ENCODE assay signal across 12 cellular contexts in genomic region chr20:38883981-38884733, GRCh38. TPM values are rescaled to one million over a fixed set of nuclear protein-coding genes. Genes with fewer than 3 reads are reported as not detected.
A peak's percentile ranks its signal among the peaks of the same experiment; 100 is the strongest.
DNase-seq lines count a peak whose midpoint lies in the region; ATAC-seq and TF ChIP-seq lines count a peak whose summit lies in the region.
"Had no signal": no experiment of that assay in that cellular context is flagged by ENCODE, and none has a peak within 500 bp of the region (broad histone marks: within the 10 kb centered on the region; RNA-seq: fewer than 3 reads in every experiment).

No MANE protein-coding gene starts in this region.

- H3K27ac ChIP-seq in dorsolateral prefrontal cortex (peak overlapping the region; percentile 72 to 100 (median 98)), temporal lobe (ENCODE audit: low read depth, low read length) (peak overlapping the region; percentile 95), osteoblast (ENCODE audit: low read depth, low read length) (no peak overlapping the region)
- H3K27ac ChIP-seq: cardiac muscle cell, uterus had no signal

- H3K79me2 ChIP-seq in osteoblast (ENCODE audit: insufficient read depth, low read length), result no peaks in the 10 kb centered on the region

- no peaks in the 10 kb centered on the region for H4K20me1 ChIP-seq in osteoblast (ENCODE audit: insufficient read depth, low read length)

- no peaks in the 10 kb centered on the region for H3K27me3 ChIP-seq in dorsolateral prefrontal cortex
- H3K27me3 ChIP-seq in osteoblast (ENCODE audit: insufficient read depth, low read length), result peaks cover 9% of the 10 kb centered on the region
- H3K27me3 ChIP-seq: cardiac muscle cell, uterus had no signal

- H3K4me3 ChIP-seq in dorsolateral prefrontal cortex (no peak overlapping the region), osteoblast (ENCODE audit: insufficient read depth, low read length) (no peak overlapping the region)
- H3K4me3 ChIP-seq: cardiac muscle cell, uterus had no signal

- DNase-seq in activated T-cell treated with anti-CD3 and anti-CD28 coated beads, Interleukin-2, amount 50 U/mL, for 1 hour, result peak; percentile 10
- no peak for DNase-seq in activated T-cell treated with anti-CD3 and anti-CD28 coated beads, Interleukin-2, amount 50 U/mL, for 48 hours
- DNase-seq in NOMO-1 treated with DMSO at 0.1 percent for 48 hours (lab: John Stamatoyannopoulos, UW; ENCODE audit: unreplicated experiment) (peak; percentile 67), dorsolateral prefrontal cortex (peak in 3 of 10 donors; percentile 25 to 45 (median 41)), cardiac septum (ENCODE audit: low spot score) (no peak), osteoblast (ENCODE audit: insufficient read length, low spot score, missing footprints) (no peak)
- DNase-seq: activated CD8-positive, alpha-beta memory T cell treated with anti-CD3 and anti-CD28 coated beads, Interleukin-2, amount 10 ng/mL, durations not matched to agents 7 days and 5 days; NCI-H2081 treated with DMSO at 0.1 percent for 48 hours; uterus had no signal

- intact Hi-C loops in dorsolateral prefrontal cortex (cut with DNase I), result loop anchor here in 1 of 2 donors (5.0 kb wide), 1 partner anchor 42 kb away; no protein-coding TSS in a partner anchor
- intact Hi-C loops in cardiac septum (cut with DNase I), result no loop called here

- no peak for ATAC-seq in HG02610 (IDR thresholded peaks at IDR 0.05; ENCODE audit: unreplicated experiment)

- H3K36me3 ChIP-seq in osteoblast (ENCODE audit: insufficient read depth, low read length), result no peaks in the 10 kb centered on the region
- H3K36me3 ChIP-seq: cardiac muscle cell, uterus had no signal

- TF ChIP-seq CTCF in dorsolateral prefrontal cortex (IDR thresholded peaks at IDR 0.05 in 54 of 56, conservative IDR thresholded peaks at IDR 0.05 in 2 of 56; ENCODE audit: low read depth in 1 of 56, partially characterized antibody in 56 of 56), result no peak
- no peak for TF ChIP-seq CTCF in osteoblast (IDR thresholded peaks at IDR 0.05; ENCODE audit: extremely low read depth, low read depth, low read length)

- no peak overlapping the region for H3K4me2 ChIP-seq in osteoblast (ENCODE audit: insufficient read depth, low read length)

- H3K9me3 ChIP-seq in osteoblast (ENCODE audit: low read depth, low read length), result no peaks in the 10 kb centered on the region
- H3K9me3 ChIP-seq: uterus had no signal

- H3K4me1 ChIP-seq in osteoblast (ENCODE audit: insufficient read depth, low read length), result no peaks in the 10 kb centered on the region
- H3K4me1 ChIP-seq: uterus had no signal

- H2AFZ ChIP-seq in osteoblast (ENCODE audit: low read length), result no peak overlapping the region

RNA-seq across cellular contexts. Expression of gene FAM83D, which starts 42.1 kb away (rescaled TPM):
- total RNA-seq in dorsolateral prefrontal cortex, result 1 to 10 TPM in 119 of 120 experiments, under 1 TPM in 1; 0.95 to 5.1 (median 2.4) TPM
- 2.0 TPM for total RNA-seq in temporal lobe
- total RNA-seq in cardiac septum, result 0.62 TPM
- 1.8 and 2.2 TPM in 2 replicates for total RNA-seq in osteoblast

Comparison
In these comparisons a context has a peak if more than half of its experiments do, and no peak if none do; other contexts are left out.
1. DNase-seq: peak in activated T-cell treated with anti-CD3 and anti-CD28 coated beads, Interleukin-2, amount 50 U/mL, for 1 hour (single experiment) and NOMO-1 treated with DMSO at 0.1 percent for 48 hours (single experiment); none in activated T-cell treated with anti-CD3 and anti-CD28 coated beads, Interleukin-2, amount 50 U/mL, for 48 hours (0 of 2), cardiac septum (single experiment) and osteoblast (single experiment).